ENCODE assay signal across 8 cellular contexts in the genomic region with DNA sequence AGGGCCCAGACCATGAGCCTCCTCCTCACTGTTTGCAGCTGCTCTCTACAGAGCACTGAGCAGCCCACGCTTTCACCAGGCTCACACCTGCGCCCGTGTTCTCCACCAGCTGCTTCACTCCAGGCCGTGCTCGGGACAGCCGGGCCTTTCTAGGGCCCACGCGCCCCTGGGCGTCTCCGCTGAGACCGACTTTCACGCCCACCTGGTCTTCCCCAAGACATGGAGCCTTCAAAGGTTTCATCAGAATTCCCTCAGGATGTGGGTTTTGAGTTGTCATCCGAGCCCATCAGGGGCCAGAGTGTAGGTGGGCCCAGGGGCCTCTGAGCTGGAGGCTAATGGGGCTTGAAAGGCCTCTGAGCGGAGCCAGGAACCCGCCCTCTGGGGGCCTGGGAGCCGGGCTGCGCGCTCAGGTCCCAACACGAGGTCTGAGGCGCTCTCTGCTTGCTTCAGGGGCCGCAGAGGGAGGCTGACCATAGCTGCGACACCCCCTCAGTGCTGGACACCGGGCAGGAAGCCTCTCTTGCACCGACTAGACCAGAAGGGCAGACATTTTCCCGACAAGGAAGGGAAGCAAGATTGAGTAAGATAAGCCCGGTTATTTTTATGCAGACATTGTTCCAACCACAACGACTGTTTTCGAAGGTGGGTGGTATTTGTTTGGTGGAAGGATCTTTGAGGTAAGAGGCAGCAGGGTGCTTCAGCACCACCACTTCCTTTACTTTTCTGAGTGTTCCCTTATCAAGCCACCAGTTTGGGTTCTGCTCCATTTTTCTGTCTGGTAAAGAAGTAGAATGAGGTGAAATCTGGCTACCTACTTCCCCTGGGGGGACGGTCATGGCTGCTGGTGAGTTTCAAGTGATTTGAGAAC.
DNase-seq lines count a peak whose midpoint lies in the region; ATAC-seq and FAIRE-seq lines count a peak whose summit lies in the region.

No MANE protein-coding gene starts in this region.

- no peaks in the 10 kb centered on the region for H3K36me3 ChIP-seq in BLaER1

- H3K36me3 Mint-ChIP-seq in natural killer cell treated with Interleukin-12 subunit alpha and Interleukin-12 subunit beta and Interleukin-15 and Interleukin-18, amount 100 ng/mL, for 72 hours: peaks cover 4% of the 10 kb centered on the region

- FAIRE-seq in HTR-8/SVneo (lab: Jason Lieb, UNC): peak; percentile 92

- H3K9me3 ChIP-seq in BLaER1: no peaks in the 10 kb centered on the region

- H4K20me1 ChIP-seq in BLaER1: no peaks in the 10 kb centered on the region

- H3K4me1 Mint-ChIP-seq in natural killer cell treated with Interleukin-12 subunit alpha and Interleukin-12 subunit beta and Interleukin-15 and Interleukin-18, amount 100 ng/mL, for 72 hours (ENCODE audit: low read depth in 2 of 2): peaks cover 43 to 46% of the 10 kb centered on the region in 2 donors

- DNase-seq in HTR-8/SVneo (ENCODE audit: insufficient read length, low spot score): no peak
- peak; percentile 37 for DNase-seq in activated T-cell treated with anti-CD3 and anti-CD28 coated beads for 1 hour (ENCODE audit: low read depth)
- DNase-seq in natural killer cell treated with Interleukin-12 subunit alpha and Interleukin-12 subunit beta and Interleukin-15 and Interleukin-18, amount 100 ng/mL, for 72 hours (ENCODE audit: low spot score): no peak
- no peak for DNase-seq in DMS 273 treated with DMSO at 0.1 percent for 48 hours (lab: John Stamatoyannopoulos, UW)
- no peak for DNase-seq in NCI-H526 (lab: John Stamatoyannopoulos, UW)
- no peak for DNase-seq in SKM-1 treated with dmso at 0.1 percent for 144 hours (lab: John Stamatoyannopoulos, UW; ENCODE audit: unreplicated experiment)

- H3K27me3 ChIP-seq in BLaER1: no peaks in the 10 kb centered on the region

- peak overlapping the region; percentile 66 for H3K9ac ChIP-seq in BLaER1

- H3K4me3 ChIP-seq in BLaER1: peak overlapping the region; percentile 36

- H3K4me3 Mint-ChIP-seq in natural killer cell treated with Interleukin-12 subunit alpha and Interleukin-12 subunit beta and Interleukin-15 and Interleukin-18, amount 100 ng/mL, for 72 hours: peak overlapping the region; percentile 82

- no peaks in the 10 kb centered on the region for H3K9me3 Mint-ChIP-seq in natural killer cell treated with Interleukin-12 subunit alpha and Interleukin-12 subunit beta and Interleukin-15 and Interleukin-18, amount 100 ng/mL, for 72 hours

- peak overlapping the region; percentile 90 for H3K27ac ChIP-seq in BLaER1

- peaks cover 85% of the 10 kb centered on the region for H3K4me1 ChIP-seq in BLaER1

- no peaks in the 10 kb centered on the region for H3K27me3 Mint-ChIP-seq in natural killer cell treated with Interleukin-12 subunit alpha and Interleukin-12 subunit beta and Interleukin-15 and Interleukin-18, amount 100 ng/mL, for 72 hours

- ATAC-seq in GM19468 (IDR thresholded peaks at IDR 0.05; ENCODE audit: extremely low read depth, unreplicated experiment): peak; percentile 33
- ATAC-seq in natural killer cell treated with Interleukin-12 subunit alpha and Interleukin-12 subunit beta and Interleukin-15 and Interleukin-18, amount 100 ng/mL, for 72 hours: peak; percentile 77 to 80

- peak overlapping the region; percentile 89 for H3K27ac Mint-ChIP-seq in natural killer cell treated with Interleukin-12 subunit alpha and Interleukin-12 subunit beta and Interleukin-15 and Interleukin-18, amount 100 ng/mL, for 72 hours

- H3K4me2 ChIP-seq in BLaER1: peak overlapping the region; percentile 83
